In the genomic region with DNA sequence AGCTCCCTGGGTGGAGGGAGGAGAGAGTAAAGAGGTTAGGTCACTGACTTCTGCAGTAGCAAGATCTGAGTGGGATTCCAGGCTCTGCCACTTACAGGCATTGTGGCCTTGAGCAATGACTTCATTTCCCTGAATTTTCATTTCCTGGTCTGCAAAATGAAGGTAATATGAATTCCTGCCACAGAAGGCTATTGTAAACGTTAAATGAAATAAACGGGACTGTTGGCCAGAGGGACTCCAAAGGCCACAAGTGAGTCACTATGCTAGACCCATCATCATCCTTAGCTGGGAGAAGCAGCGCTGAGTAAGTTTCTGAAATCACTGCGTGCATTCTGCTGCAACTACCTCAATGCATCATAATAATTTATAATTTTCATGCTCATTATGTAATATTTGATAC, we compare ENCODE assay signal across 18 cellular contexts.
DNase-seq lines count a peak whose midpoint lies in the region; FAIRE-seq and TF ChIP-seq lines count a peak whose summit lies in the region.
"Had no signal": no experiment of that assay in that cellular context is flagged by ENCODE, and none has a peak within 500 bp of the region (broad histone marks: within the 10 kb centered on the region; RNA-seq: fewer than 3 reads in every experiment).

No MANE protein-coding gene starts in this region.

- no peak overlapping the region for H3K4me3 Mint-ChIP-seq in astrocyte (ENCODE audit: unreplicated experiment)
- H3K4me3 Mint-ChIP-seq: CD4-positive, alpha-beta T cell had no signal

- no peaks in the 10 kb centered on the region for H3K4me1 ChIP-seq in astrocyte (ENCODE audit: insufficient read depth, low read length)
- H3K4me1 ChIP-seq in spleen = no peaks in the 10 kb centered on the region
- H3K4me1 ChIP-seq: A549 had no signal

- H3K4me1 Mint-ChIP-seq in astrocyte (ENCODE audit: low read depth, unreplicated experiment) = no peaks in the 10 kb centered on the region

- no peaks in the 10 kb centered on the region for H3K79me2 ChIP-seq in astrocyte (ENCODE audit: insufficient read depth, low read length)

- intact Hi-C loops in spleen (cut with DNase I; ENCODE audit: low total_unique reads) = no loop called here

- H3K9me3 ChIP-seq in astrocyte (ENCODE audit: insufficient read depth, low read depth, low read length) (no peaks in the 10 kb centered on the region), spleen (peaks cover 0 to 27% (median 2%) of the 10 kb centered on the region in 8 donors)
- H3K9me3 ChIP-seq: A549 had no signal

- peak; percentile 8 for DNase-seq in Caki2 (ENCODE audit: low read depth)
- DNase-seq in HT1080 (ENCODE audit: low read depth) = peak; percentile 37
- peak; percentile 64 for DNase-seq in astrocyte (ENCODE audit: low read depth)
- DNase-seq in spleen = no peak
- DNase-seq in COR-L47 (lab: John Stamatoyannopoulos, UW) = no peak
- no peak for DNase-seq in D721Med (ENCODE audit: insufficient read length, low spot score)
- DNase-seq in NAMALWA (ENCODE audit: low spot score) = no peak
- DNase-seq: AML-193; CD4-positive, alpha-beta T cell; GM23248; HCEC 1CT; KG1 had no signal

- no peak overlapping the region for H3K27ac Mint-ChIP-seq in astrocyte (ENCODE audit: unreplicated experiment)
- H3K27ac Mint-ChIP-seq: CD4-positive, alpha-beta T cell had no signal

- no peaks in the 10 kb centered on the region for H4K20me1 ChIP-seq in astrocyte (ENCODE audit: insufficient read depth, low read length)

- H3K4me3 ChIP-seq in astrocyte (ENCODE audit: insufficient read depth, low read depth, low read length) (no peak overlapping the region), spleen (no peak overlapping the region)
- H3K4me3 ChIP-seq: A549, GM23248 had no signal

- H3K9ac ChIP-seq in astrocyte (ENCODE audit: low read length) = no peak overlapping the region
- H3K9ac ChIP-seq: GM23248 had no signal

- no peak for TF ChIP-seq POLR2A in spleen (IDR thresholded peaks at IDR 0.05)

- H3K27ac ChIP-seq in astrocyte (ENCODE audit: low read depth, low read length) = no peak overlapping the region
- peak overlapping the region in 7 of 8 donors; percentile 54 to 73 (median 67) for H3K27ac ChIP-seq in spleen
- H3K27ac ChIP-seq: 22Rv1, A549, C4-2B, GM23248 had no signal

- no peaks in the 10 kb centered on the region for H3K36me3 ChIP-seq in astrocyte (ENCODE audit: insufficient read depth, low read length)
- no peaks in the 10 kb centered on the region for H3K36me3 ChIP-seq in spleen

- 57 to 68% (median 64%) methylated on average over 4 of the region's 4 CpGs for WGBS in spleen, 5 donors

- FAIRE-seq in astrocyte (lab: Jason Lieb, UNC) = no peak
- FAIRE-seq in D721Med (lab: Jason Lieb, UNC) = no peak
- FAIRE-seq: A549, G401.6, GM12891, H54 had no signal

- TF ChIP-seq CTCF in astrocyte (IDR thresholded peaks at IDR 0.05; ENCODE audit: insufficient read depth, low read depth, low read length) (no peak), spleen (IDR thresholded peaks at IDR 0.05 in 8 of 11, conservative IDR thresholded peaks at IDR 0.05 in 3 of 11) (peak in 4 of 11 experiments; percentile 8 to 18 (median 14)), D721Med (IDR thresholded peaks at IDR 0.05; ENCODE audit: insufficient read depth, missing control alignments) (no peak)

- in situ Hi-C loops in Caki2 (cut with HindIII; ENCODE audit: low pct_unique_long_range_greater_than_20kb, low sequenced_read_pairs) = no loop called here

- H3K4me2 ChIP-seq in astrocyte (ENCODE audit: low read length) = no peak overlapping the region
- H3K4me2 ChIP-seq: A549 had no signal

- peak overlapping the region; percentile 32 for H2AFZ ChIP-seq in astrocyte (ENCODE audit: low read depth, low read length)
- H2AFZ ChIP-seq: GM23248 had no signal

- no peaks in the 10 kb centered on the region for H3K36me3 Mint-ChIP-seq in astrocyte (ENCODE audit: low read depth, unreplicated experiment)

- peaks cover 3% of the 10 kb centered on the region for H3K9me3 Mint-ChIP-seq in astrocyte (ENCODE audit: unreplicated experiment)

- H3K27me3 ChIP-seq in astrocyte (ENCODE audit: insufficient read depth, low read length) (no peaks in the 10 kb centered on the region), spleen (replicated peaks in 1 of 7) (no peaks in the 10 kb centered on the region)

- H3K27me3 Mint-ChIP-seq in astrocyte (ENCODE audit: low read depth, unreplicated experiment) = no peaks in the 10 kb centered on the region
- H3K27me3 Mint-ChIP-seq: CD4-positive, alpha-beta T cell had no signal

Comparison
In these comparisons a context has a peak if more than half of its experiments do, and no peak if none do; other contexts are left out.
1. DNase-seq: peak in Caki2 (single experiment), HT1080 (single experiment) and astrocyte (single experiment); none in spleen (single experiment), COR-L47 (single experiment), D721Med (single experiment) and NAMALWA (single experiment).